In the genomic region with DNA sequence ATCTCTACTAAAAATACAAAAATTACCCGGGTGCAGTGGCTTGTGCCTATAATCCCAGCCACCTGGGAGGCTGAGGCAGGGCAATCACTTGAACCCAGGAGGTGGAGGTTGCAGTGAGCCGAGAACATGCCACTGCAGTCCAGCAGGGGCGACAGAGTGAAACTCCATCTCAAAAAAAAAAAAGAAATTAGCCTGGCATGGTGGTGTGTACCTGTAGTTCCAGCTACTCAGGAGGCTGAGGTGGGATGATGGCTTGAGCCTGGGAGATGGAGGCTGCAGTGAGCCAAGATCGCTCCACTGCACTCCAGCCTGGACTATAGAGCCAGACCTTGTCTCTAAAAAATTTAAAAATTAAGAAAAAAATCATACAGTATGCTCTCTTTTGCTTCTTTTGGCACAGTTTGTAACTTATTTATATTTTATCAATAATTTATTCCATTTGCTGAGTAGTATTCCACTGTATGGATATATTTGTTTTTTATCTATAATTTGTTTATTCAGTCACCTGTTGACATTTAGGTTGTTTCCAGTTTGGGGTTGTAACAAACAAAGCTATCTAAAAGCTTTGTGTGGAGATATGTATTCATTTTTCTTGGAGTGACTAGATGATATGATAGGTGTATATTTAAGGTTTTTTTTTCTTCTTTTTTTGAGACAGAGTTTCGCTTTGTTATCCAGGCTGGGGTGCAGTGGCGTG, we compare ENCODE assay signal across 2 cellular contexts.
TF ChIP-seq lines count a peak whose summit lies in the region.

No MANE protein-coding gene starts in this region.

TF ChIP-seq in HepG2, 621 proteins besides CTCF, POLR2A, EP300 and RAD21 (continues in another document):
- 0 out of 2 replicates have a peak, but pooled peaks have one; percentile 25 for TF ChIP-seq TARDBP (CRISPR knock-in tag; IDR thresholded peaks at IDR 0.05)
- TF ChIP-seq TFAP4 (IDR thresholded peaks at IDR 0.05; ENCODE audit: borderline replicate concordance, low read depth), result no peak
- no peak for TF ChIP-seq SP2 (CRISPR knock-in tag; IDR thresholded peaks at IDR 0.05)
- no peak for TF ChIP-seq TCF12 (IDR thresholded peaks at IDR 0.05)
- no peak for TF ChIP-seq TCF12 (CRISPR knock-in tag; IDR thresholded peaks at IDR 0.05)
- no peak for TF ChIP-seq TOPORS (CRISPR knock-in tag; IDR thresholded peaks at IDR 0.05)
- no peak for TF ChIP-seq ATF2 (CRISPR knock-in tag; IDR thresholded peaks at IDR 0.05)
- TF ChIP-seq GPN1 (CRISPR knock-in tag; IDR thresholded peaks at IDR 0.05; ENCODE audit: borderline replicate concordance), result no peak
- peak; percentile 24 for TF ChIP-seq XRCC5 (optimal IDR thresholded peaks at IDR 0.05; ENCODE audit: low read length)
- TF ChIP-seq ZNF18 (CRISPR knock-in tag; IDR thresholded peaks at IDR 0.05; ENCODE audit: insufficient replicate concordance), result no peak
- no peak for TF ChIP-seq ZNF276 (CRISPR knock-in tag; IDR thresholded peaks at IDR 0.05; ENCODE audit: low read depth)
- no peak for TF ChIP-seq ZNF205 (CRISPR knock-in tag; IDR thresholded peaks at IDR 0.05)
- TF ChIP-seq ZBTB20 (CRISPR knock-in tag; IDR thresholded peaks at IDR 0.05; ENCODE audit: borderline replicate concordance, low read depth), result peak; percentile 27; the same call in 1 of the 2 replicates
- 0 out of 2 replicates have a peak, but pooled peaks have one; percentile 8 for TF ChIP-seq ARNT2 (CRISPR knock-in tag; IDR thresholded peaks at IDR 0.05; ENCODE audit: low read depth)
- no peak for TF ChIP-seq ZNF180 (CRISPR knock-in tag; IDR thresholded peaks at IDR 0.05; ENCODE audit: borderline replicate concordance, low read depth)
- peak; percentile 84 for TF ChIP-seq ZNF460 (CRISPR knock-in tag; IDR thresholded peaks at IDR 0.05; ENCODE audit: borderline replicate concordance)
- no peak for TF ChIP-seq PHF5A (CRISPR knock-in tag; IDR thresholded peaks at IDR 0.05; ENCODE audit: low read depth, unreplicated experiment)
- no peak for TF ChIP-seq MAFG (CRISPR knock-in tag; IDR thresholded peaks at IDR 0.05)
- TF ChIP-seq SRY (CRISPR knock-in tag; IDR thresholded peaks at IDR 0.05), result 0 out of 2 replicates have a peak, but pooled peaks have one; percentile 45
- no peak for TF ChIP-seq ZNF891 (CRISPR knock-in tag; IDR thresholded peaks at IDR 0.05)
- TF ChIP-seq, protein P1, sequence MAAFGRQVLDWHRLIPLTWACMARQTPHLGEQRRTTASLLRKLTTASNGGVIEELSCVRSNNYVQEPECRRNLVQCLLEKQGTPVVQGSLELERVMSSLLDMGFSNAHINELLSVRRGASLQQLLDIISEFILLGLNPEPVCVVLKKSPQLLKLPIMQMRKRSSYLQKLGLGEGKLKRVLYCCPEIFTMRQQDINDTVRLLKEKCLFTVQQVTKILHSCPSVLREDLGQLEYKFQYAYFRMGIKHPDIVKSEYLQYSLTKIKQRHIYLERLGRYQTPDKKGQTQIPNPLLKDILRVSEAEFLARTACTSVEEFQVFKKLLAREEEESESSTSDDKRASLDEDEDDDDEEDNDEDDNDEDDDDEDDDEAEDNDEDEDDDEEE (CRISPR knock-in tag; IDR thresholded peaks at IDR 0.05), result no peak
- peak; percentile 27; the same call in 1 of the 2 replicates for TF ChIP-seq STAG1 (CRISPR knock-in tag; IDR thresholded peaks at IDR 0.05)
- no peak for TF ChIP-seq SP4 (CRISPR knock-in tag; IDR thresholded peaks at IDR 0.05)
- no peak for TF ChIP-seq ZNF3 (CRISPR knock-in tag; IDR thresholded peaks at IDR 0.05)
- peak; percentile 62 for TF ChIP-seq ZMYM3 (CRISPR knock-in tag; IDR thresholded peaks at IDR 0.05)
- TF ChIP-seq ZFP37 (CRISPR knock-in tag; IDR thresholded peaks at IDR 0.05; ENCODE audit: borderline replicate concordance), result no peak
- peak; percentile 64; the same call in 1 of the 2 replicates for TF ChIP-seq ZFP36L1 (CRISPR knock-in tag; IDR thresholded peaks at IDR 0.05)
- TF ChIP-seq SYNCRIP (IDR thresholded peaks at IDR 0.05; ENCODE audit: insufficient read depth, low read depth, low read length), result no peak
- no peak for TF ChIP-seq ZNF207 (IDR thresholded peaks at IDR 0.05; ENCODE audit: borderline replicate concordance)

TF ChIP-seq in K562, 482 proteins besides CTCF, POLR2A, EP300 and RAD21 (continues in another document):
- no peak for TF ChIP-seq NBN (IDR thresholded peaks at IDR 0.05; ENCODE audit: low read depth)
- TF ChIP-seq, protein P2, sequence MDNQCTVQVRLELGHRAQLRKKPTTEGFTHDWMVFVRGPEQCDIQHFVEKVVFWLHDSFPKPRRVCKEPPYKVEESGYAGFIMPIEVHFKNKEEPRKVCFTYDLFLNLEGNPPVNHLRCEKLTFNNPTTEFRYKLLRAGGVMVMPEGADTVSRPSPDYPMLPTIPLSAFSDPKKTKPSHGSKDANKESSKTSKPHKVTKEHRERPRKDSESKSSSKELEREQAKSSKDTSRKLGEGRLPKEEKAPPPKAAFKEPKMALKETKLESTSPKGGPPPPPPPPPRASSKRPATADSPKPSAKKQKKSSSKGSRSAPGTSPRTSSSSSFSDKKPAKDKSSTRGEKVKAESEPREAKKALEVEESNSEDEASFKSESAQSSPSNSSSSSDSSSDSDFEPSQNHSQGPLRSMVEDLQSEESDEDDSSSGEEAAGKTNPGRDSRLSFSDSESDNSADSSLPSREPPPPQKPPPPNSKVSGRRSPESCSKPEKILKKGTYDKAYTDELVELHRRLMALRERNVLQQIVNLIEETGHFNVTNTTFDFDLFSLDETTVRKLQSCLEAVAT (IDR thresholded peaks at IDR 0.05), result no peak
- no peak for TF ChIP-seq ZNF184 (CRISPR knock-in tag; IDR thresholded peaks at IDR 0.05)
- no peak for TF ChIP-seq ZNF561 (CRISPR knock-in tag; conservative IDR thresholded peaks at IDR 0.05)
- no peak for TF ChIP-seq KAT8 (IDR thresholded peaks at IDR 0.05; ENCODE audit: low read depth)
- TF ChIP-seq NKRF (IDR thresholded peaks at IDR 0.05; ENCODE audit: borderline replicate concordance), result no peak
- TF ChIP-seq BCL6 (CRISPR knock-in tag; IDR thresholded peaks at IDR 0.05), result no peak
- TF ChIP-seq VEZF1 (CRISPR knock-in tag; IDR thresholded peaks at IDR 0.05), result no peak
- TF ChIP-seq CEBPB (tag; IDR thresholded peaks at IDR 0.05), result no peak
- 0 out of 2 replicates have a peak, but pooled peaks have one; percentile 25 for TF ChIP-seq SMARCA4 (IDR thresholded peaks at IDR 0.05)
- TF ChIP-seq, protein P3, sequence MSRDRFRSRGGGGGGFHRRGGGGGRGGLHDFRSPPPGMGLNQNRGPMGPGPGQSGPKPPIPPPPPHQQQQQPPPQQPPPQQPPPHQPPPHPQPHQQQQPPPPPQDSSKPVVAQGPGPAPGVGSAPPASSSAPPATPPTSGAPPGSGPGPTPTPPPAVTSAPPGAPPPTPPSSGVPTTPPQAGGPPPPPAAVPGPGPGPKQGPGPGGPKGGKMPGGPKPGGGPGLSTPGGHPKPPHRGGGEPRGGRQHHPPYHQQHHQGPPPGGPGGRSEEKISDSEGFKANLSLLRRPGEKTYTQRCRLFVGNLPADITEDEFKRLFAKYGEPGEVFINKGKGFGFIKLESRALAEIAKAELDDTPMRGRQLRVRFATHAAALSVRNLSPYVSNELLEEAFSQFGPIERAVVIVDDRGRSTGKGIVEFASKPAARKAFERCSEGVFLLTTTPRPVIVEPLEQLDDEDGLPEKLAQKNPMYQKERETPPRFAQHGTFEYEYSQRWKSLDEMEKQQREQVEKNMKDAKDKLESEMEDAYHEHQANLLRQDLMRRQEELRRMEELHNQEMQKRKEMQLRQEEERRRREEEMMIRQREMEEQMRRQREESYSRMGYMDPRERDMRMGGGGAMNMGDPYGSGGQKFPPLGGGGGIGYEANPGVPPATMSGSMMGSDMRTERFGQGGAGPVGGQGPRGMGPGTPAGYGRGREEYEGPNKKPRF (IDR thresholded peaks at IDR 0.05; ENCODE audit: low read depth, low read length), result no peak
- TF ChIP-seq FOSL1 (tag; conservative IDR thresholded peaks at IDR 0.05), result no peak
- no peak for TF ChIP-seq ZFP91 (CRISPR knock-in tag; IDR thresholded peaks at IDR 0.05)
- TF ChIP-seq HDAC8 (tag; IDR thresholded peaks at IDR 0.05), result no peak
- TF ChIP-seq NUFIP1 (IDR thresholded peaks at IDR 0.05; ENCODE audit: partially characterized antibody), result no peak
- TF ChIP-seq, protein P4, sequence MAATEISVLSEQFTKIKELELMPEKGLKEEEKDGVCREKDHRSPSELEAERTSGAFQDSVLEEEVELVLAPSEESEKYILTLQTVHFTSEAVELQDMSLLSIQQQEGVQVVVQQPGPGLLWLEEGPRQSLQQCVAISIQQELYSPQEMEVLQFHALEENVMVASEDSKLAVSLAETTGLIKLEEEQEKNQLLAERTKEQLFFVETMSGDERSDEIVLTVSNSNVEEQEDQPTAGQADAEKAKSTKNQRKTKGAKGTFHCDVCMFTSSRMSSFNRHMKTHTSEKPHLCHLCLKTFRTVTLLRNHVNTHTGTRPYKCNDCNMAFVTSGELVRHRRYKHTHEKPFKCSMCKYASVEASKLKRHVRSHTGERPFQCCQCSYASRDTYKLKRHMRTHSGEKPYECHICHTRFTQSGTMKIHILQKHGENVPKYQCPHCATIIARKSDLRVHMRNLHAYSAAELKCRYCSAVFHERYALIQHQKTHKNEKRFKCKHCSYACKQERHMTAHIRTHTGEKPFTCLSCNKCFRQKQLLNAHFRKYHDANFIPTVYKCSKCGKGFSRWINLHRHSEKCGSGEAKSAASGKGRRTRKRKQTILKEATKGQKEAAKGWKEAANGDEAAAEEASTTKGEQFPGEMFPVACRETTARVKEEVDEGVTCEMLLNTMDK (IDR thresholded peaks at IDR 0.05; ENCODE audit: borderline replicate concordance, insufficient read depth, low read depth, low read length, poor library complexity, severe bottlenecking), result peak; percentile 36
- no peak for TF ChIP-seq ETS1 (conservative IDR thresholded peaks at IDR 0.05; ENCODE audit: control insufficient read depth, low read depth, low read length)
- no peak for TF ChIP-seq SLC30A9 (CRISPR knock-in tag; IDR thresholded peaks at IDR 0.05)
- TF ChIP-seq ZNF384 (IDR thresholded peaks at IDR 0.05; ENCODE audit: low read depth, low read length), result peak; percentile 79
- no peak for TF ChIP-seq DIDO1 (tag; IDR thresholded peaks at IDR 0.05; ENCODE audit: low read depth)
- no peak for TF ChIP-seq POLR2B (IDR thresholded peaks at IDR 0.05; ENCODE audit: low read depth, partially characterized antibody)
- no peak for TF ChIP-seq POU5F1 (IDR thresholded peaks at IDR 0.05; ENCODE audit: borderline replicate concordance, low read depth, low read length, partially characterized antibody)
- no peak for TF ChIP-seq HNRNPLL (IDR thresholded peaks at IDR 0.05; ENCODE audit: low read depth, low read length, poor library complexity, severe bottlenecking)
